Comparison of ENCODE assay signal across 11 cellular contexts in genomic region chr11:65591939-65592814, GRCh38. TPM values are rescaled to one million over a fixed set of nuclear protein-coding genes. Genes with fewer than 3 reads are reported as not detected.
DNase-seq lines count a peak whose midpoint lies in the region; ATAC-seq and TF ChIP-seq lines count a peak whose summit lies in the region.
"Had no signal": no experiment of that assay in that cellular context is flagged by ENCODE, and none has a peak within 500 bp of the region (broad histone marks: within the 10 kb centered on the region; RNA-seq: fewer than 3 reads in every experiment).

No MANE protein-coding gene starts in this region.

- no peaks in the 10 kb centered on the region for H3K9me3 Mint-ChIP-seq in nephron progenitor cell
- H3K9me3 Mint-ChIP-seq: natural killer cell had no signal

- peaks cover 47% of the 10 kb centered on the region for H3K27me3 Mint-ChIP-seq in nephron progenitor cell (ENCODE audit: low read depth, poor library complexity)

- peak; percentile 16 for ATAC-seq in aorta (ENCODE audit: low FRiP score)
- ATAC-seq in GM21737 (IDR thresholded peaks at IDR 0.05; ENCODE audit: unreplicated experiment) = no peak
- ATAC-seq in GM19035 (IDR thresholded peaks at IDR 0.05; ENCODE audit: unreplicated experiment) = no peak
- ATAC-seq: natural killer cell had no signal

- H3K36me3 ChIP-seq in right atrium auricular region = peaks cover 28% of the 10 kb centered on the region
- H3K36me3 ChIP-seq in aorta (ENCODE audit: control insufficient read depth in 1 of 2, insufficient read depth in 2 of 2, low read length in 1 of 2) = peaks cover 0 to 6% of the 10 kb centered on the region in 2 donors

- TF ChIP-seq CTCF in right atrium auricular region (IDR thresholded peaks at IDR 0.05) (peak in 1 of 2 donors; percentile 43), nephron progenitor cell (IDR thresholded peaks at IDR 0.05) (no peak)

- DNase-seq in NCI-H748 (lab: John Stamatoyannopoulos, UW; ENCODE audit: unreplicated experiment) (peak; percentile 47), NCI-H748 treated with DMSO at 0.1 percent for 48 hours (lab: John Stamatoyannopoulos, UW) (no peak), right atrium auricular region (ENCODE audit: low spot score) (no peak), nephron progenitor cell (peak; percentile 72), aorta (peak in 1 of 2 donors; percentile 80), AG08396 (ENCODE audit: low spot score) (no peak)
- DNase-seq: activated effector memory CD4-positive, alpha-beta T cell treated with Interleukin-2 at 50 U/mL for 16 hours; natural killer cell had no signal

- H3K4me1 Mint-ChIP-seq in nephron progenitor cell = peaks cover 59% of the 10 kb centered on the region

- intact Hi-C loops in aorta (cut with DNase I) = loop anchor here (2.0 to 5.0 kb wide), 2 partner anchors 15 to 50 kb away; partner anchors contain the start of gene EHBP1L1 (in 1 of the 2)

- H3K27ac ChIP-seq in right atrium auricular region (peak overlapping the region; percentile 63 to 74), aorta (ENCODE audit: low read depth in 1 of 2, low read length in 2 of 2) (no peak overlapping the region)

- H3K4me1 ChIP-seq in right atrium auricular region = peaks cover 0 to 51% of the 10 kb centered on the region in 2 donors
- peaks cover 0 to 2% of the 10 kb centered on the region in 2 donors for H3K4me1 ChIP-seq in aorta (ENCODE audit: control insufficient read depth in 1 of 2, insufficient read depth in 2 of 2, low read length in 2 of 2)

- H3K9me3 ChIP-seq in right atrium auricular region (no peaks in the 10 kb centered on the region), aorta (ENCODE audit: control insufficient read depth, low read length) (no peaks in the 10 kb centered on the region)

- H3K4me3 Mint-ChIP-seq in nephron progenitor cell = peak overlapping the region; percentile 59
- H3K4me3 Mint-ChIP-seq: natural killer cell had no signal

- peak overlapping the region; percentile 18 to 42 for H3K4me3 ChIP-seq in right atrium auricular region
- H3K4me3 ChIP-seq in aorta (ENCODE audit: low read length in 2 of 2) = no peak overlapping the region

- no peak overlapping the region for H3K27ac Mint-ChIP-seq in nephron progenitor cell

- 80 to 81% methylated on average over 76 to 103 of the region's 103 CpGs for WGBS in aorta, 2 donors

- peaks cover 5% of the 10 kb centered on the region for H3K36me3 Mint-ChIP-seq in nephron progenitor cell (ENCODE audit: low read depth)
- H3K36me3 Mint-ChIP-seq: natural killer cell had no signal

- H3K27me3 ChIP-seq in right atrium auricular region = no peaks in the 10 kb centered on the region
- H3K27me3 ChIP-seq in aorta (ENCODE audit: control insufficient read depth in 1 of 2, insufficient read depth in 2 of 2, low read length in 1 of 2) = no peaks in the 10 kb centered on the region

RNA-seq across cellular contexts. Expression of gene KCNK7, which starts 3.4 kb away (rescaled TPM):
- total RNA-seq in right atrium auricular region (under 1 TPM in 1 of 2 donors, not detected in 1; 0.39 TPM), aorta (1 to 10 TPM in 1 of 2 donors, under 1 TPM in 1; 0.93 to 1.3 TPM)
- 1 to 10 TPM in 1 of 2 donors, not detected in 1; 7.3 TPM for polyA plus RNA-seq in aorta
- total RNA-seq: A172 had no signal

RNA-seq across cellular contexts. Expression of gene EHBP1L1, which starts 16.3 kb away (rescaled TPM):
- 10 to 100 TPM; 20.5 to 85.3 TPM for total RNA-seq in right atrium auricular region
- total RNA-seq in aorta = 100 to 1,000 TPM; 235 to 266 TPM
- 100 to 1,000 TPM in 1 of 2 donors, 10 to 100 TPM in 1; 53.2 to 316 TPM for polyA plus RNA-seq in aorta

RNA-seq across cellular contexts. Expression of gene FAM89B, which starts 19.8 kb away (rescaled TPM):
- total RNA-seq in right atrium auricular region = 10 to 100 TPM; 25.7 to 51.0 TPM
- total RNA-seq in aorta = 10 to 100 TPM; 49.5 to 64.3 TPM
- polyA plus RNA-seq in aorta = 10 to 100 TPM; 67.5 to 83.4 TPM

RNA-seq across cellular contexts. Expression of gene MAP3K11, which starts 21.8 kb away (rescaled TPM):
- 10 to 100 TPM; 21.1 to 30.5 TPM for total RNA-seq in right atrium auricular region
- 10 to 100 TPM; 51.3 to 87.9 TPM for total RNA-seq in aorta
- polyA plus RNA-seq in aorta = 10 to 100 TPM; 34.2 to 78.8 TPM

RNA-seq across cellular contexts. Expression of gene ZNRD2, which starts 21.9 kb away (rescaled TPM):
- total RNA-seq in right atrium auricular region = 10 to 100 TPM; 36.1 to 50.6 TPM
- 10 to 100 TPM; 21.7 to 29.3 TPM for total RNA-seq in aorta
- 10 to 100 TPM; 37.1 to 42.5 TPM for polyA plus RNA-seq in aorta

Comparison
In these comparisons a context has a peak if more than half of its experiments do, and no peak if none do; other contexts are left out.
1. DNase-seq: peak in NCI-H748 (single experiment) and nephron progenitor cell (single experiment); none in NCI-H748 treated with DMSO at 0.1 percent for 48 hours (single experiment), right atrium auricular region (single experiment) and AG08396 (single experiment).
2. H3K27ac ChIP-seq: peak in right atrium auricular region (2 of 2); none in aorta (0 of 2).
3. H3K4me3 ChIP-seq: peak in right atrium auricular region (2 of 2); none in aorta (0 of 2).